16 cellular contexts compared by ENCODE assay signal in the genomic region with DNA sequence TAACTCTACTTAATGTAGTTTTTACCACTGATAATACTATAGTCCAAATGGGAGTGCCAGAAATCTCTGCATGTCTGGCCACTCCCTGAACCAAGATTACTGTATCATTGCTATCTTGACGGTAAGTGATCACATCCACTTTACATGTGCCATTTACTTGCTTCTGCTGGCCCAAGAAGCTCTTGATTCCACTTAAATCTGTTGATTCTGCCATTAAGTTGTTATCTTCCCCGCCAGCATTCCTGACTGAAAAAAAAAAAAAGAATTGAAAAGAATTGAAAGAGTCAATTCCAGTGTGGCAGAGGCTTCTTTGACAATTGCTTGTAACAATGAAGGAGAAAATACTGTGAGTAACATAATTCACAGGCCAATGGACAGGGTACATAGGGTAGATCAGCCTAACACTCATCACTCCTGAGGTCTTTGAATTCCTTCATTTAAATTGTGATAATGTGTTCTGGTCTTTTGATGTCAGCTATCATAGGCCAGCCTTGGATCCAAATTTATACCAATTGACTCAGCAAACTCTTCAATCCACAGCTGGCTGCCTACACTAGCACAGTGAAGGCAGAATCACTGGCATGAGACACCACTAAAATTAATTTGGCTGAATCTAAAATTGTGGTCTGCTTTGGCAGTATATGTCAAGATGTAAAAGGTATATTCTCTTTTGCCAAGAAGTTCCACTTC.
DNase-seq lines count a peak whose midpoint lies in the region; ATAC-seq, FAIRE-seq and TF ChIP-seq lines count a peak whose summit lies in the region.
"Had no signal": no experiment of that assay in that cellular context is flagged by ENCODE, and none has a peak within 500 bp of the region (broad histone marks: within the 10 kb centered on the region; RNA-seq: fewer than 3 reads in every experiment).

No MANE protein-coding gene starts in this region.

- H3K4me2 ChIP-seq in mesendoderm (ENCODE audit: low read length), result no peak overlapping the region
- no peak overlapping the region for H3K4me2 ChIP-seq in HepG2 (ENCODE audit: low read depth, low read length)
- H3K4me2 ChIP-seq: BLaER1 had no signal

- DNase-seq in NCI-H1417 (lab: John Stamatoyannopoulos, UW), result peak in 2 of 3 experiments; percentile 12 to 86
- no peak for DNase-seq in NCI-H1417 treated with DMSO at 0.1 percent for 48 hours (lab: John Stamatoyannopoulos, UW)
- DNase-seq in DMS79 (lab: John Stamatoyannopoulos, UW), result peak; percentile 77
- DNase-seq in NCI-H187 treated with DMSO at 0.1 percent for 48 hours (lab: John Stamatoyannopoulos, UW), result peak; percentile 91
- peak; percentile 20 for DNase-seq in mesendoderm
- no peak for DNase-seq in HepG2 (ENCODE audit: low spot score)
- DNase-seq in NOMO-1 treated with dmso at 0.1 percent for 144 hours (lab: John Stamatoyannopoulos, UW; ENCODE audit: unreplicated experiment), result no peak
- DNase-seq: 8988T; AML-193; Caco-2; CD8-positive, alpha-beta memory T cell; GM23248 had no signal

- no peaks in the 10 kb centered on the region for H3K4me1 ChIP-seq in mesendoderm (ENCODE audit: control insufficient read depth, low read depth, low read length)
- no peaks in the 10 kb centered on the region for H3K4me1 ChIP-seq in HepG2 (ENCODE audit: insufficient read depth, low read length)
- H3K4me1 ChIP-seq: BLaER1, Caco-2 had no signal

- in situ Hi-C loops in HepG2 (cut with HindIII; ENCODE audit: extremely low pct_ligation_motif_present, low pct_unique_long_range_greater_than_20kb), result no loop called here

- no peak overlapping the region for H4K8ac ChIP-seq in mesendoderm (ENCODE audit: low read depth, low read length)

- H4K5ac ChIP-seq in mesendoderm (ENCODE audit: low read length), result no peak overlapping the region

- no peaks in the 10 kb centered on the region for H4K20me1 ChIP-seq in HepG2 (ENCODE audit: insufficient read depth, low read length)
- H4K20me1 ChIP-seq: BLaER1 had no signal

- H3K18ac ChIP-seq in mesendoderm (ENCODE audit: low read length), result no peak overlapping the region

- H3K4ac ChIP-seq in mesendoderm (ENCODE audit: low read depth, low read length), result no peak overlapping the region

- TF ChIP-seq CTCF in HepG2 (CRISPR knock-in tag; IDR thresholded peaks at IDR 0.05), result no peak

- H3K79me1 ChIP-seq in mesendoderm (ENCODE audit: low read length), result no peaks in the 10 kb centered on the region

- TF ChIP-seq RAD21 in HepG2 (CRISPR knock-in tag; IDR thresholded peaks at IDR 0.05), result no peak

- no peak overlapping the region for H2AK5ac ChIP-seq in mesendoderm (ENCODE audit: low read length)

- H2BK5ac ChIP-seq in mesendoderm (ENCODE audit: low read length), result no peak overlapping the region

- no peak overlapping the region for H3K23ac ChIP-seq in mesendoderm (ENCODE audit: low read length)

- POLR2A ChIA-PET in HepG2 (lab: Yijun Ruan, JAX), result no interaction called here

- no peak for FAIRE-seq in HepG2 (lab: Jason Lieb, UNC)
- FAIRE-seq: H54 had no signal

- no TSS peak for BruUV-seq in HepG2 (replicated peaks; lab: Mats Ljungman, UMichigan)

- H3K36me3 ChIP-seq in mesendoderm (ENCODE audit: control insufficient read depth, insufficient read depth, low read length), result no peaks in the 10 kb centered on the region
- H3K36me3 ChIP-seq in HepG2 (replicated peaks in 1 of 2; ENCODE audit: control insufficient read depth in 1 of 2, insufficient read depth in 2 of 2, low read length in 2 of 2), result no peaks in the 10 kb centered on the region
- H3K36me3 ChIP-seq: BLaER1 had no signal

- H3K27me3 ChIP-seq in mesendoderm (ENCODE audit: insufficient read depth, low read length, poor library complexity) (no peaks in the 10 kb centered on the region), HepG2 (ENCODE audit: control insufficient read depth in 1 of 2, insufficient read depth in 2 of 2, low read length in 2 of 2) (no peaks in the 10 kb centered on the region)
- H3K27me3 ChIP-seq: BLaER1 had no signal

- H3K9me3 ChIP-seq in HepG2 (ENCODE audit: low read length), result peaks cover 83% of the 10 kb centered on the region
- H3K9me3 ChIP-seq: BLaER1, Caco-2 had no signal

- no peak overlapping the region for H2BK120ac ChIP-seq in mesendoderm (ENCODE audit: low read depth, low read length)

- H3K9ac ChIP-seq in mesendoderm (ENCODE audit: low read length) (no peak overlapping the region), HepG2 (ENCODE audit: insufficient read depth, low read depth, low read length) (no peak overlapping the region)
- H3K9ac ChIP-seq: BLaER1, GM23248 had no signal

- CTCF ChIA-PET in HepG2 (lab: Yijun Ruan, JAX; ENCODE audit: low intra/inter-chr PET ratio, low total read pairs), result no interaction called here

- H2AFZ ChIP-seq in HepG2 (ENCODE audit: low read length), result no peak overlapping the region
- H2AFZ ChIP-seq: GM23248 had no signal

- no peaks in the 10 kb centered on the region for H3K79me2 ChIP-seq in mesendoderm (ENCODE audit: control insufficient read depth, insufficient read depth, low read length)
- H3K79me2 ChIP-seq in HepG2 (ENCODE audit: insufficient read depth, low read length), result no peaks in the 10 kb centered on the region

- H2BK15ac ChIP-seq in mesendoderm (replicated peaks; ENCODE audit: low read depth), result no peak overlapping the region

- no CpG with 5 or more reads among the region's 2 CpGs for WGBS in mesendoderm (ENCODE audit: extremely low coverage, insufficient coverage, low lambda C conversion rate)
- 2% methylated on average over 2 of the region's 2 CpGs for WGBS in HepG2 (ENCODE audit: low lambda C conversion rate)

- H3K27ac ChIP-seq in mesendoderm (ENCODE audit: low read depth, low read length) (no peak overlapping the region), HepG2 (ENCODE audit: extremely low read length, insufficient read depth, low read length) (no peak overlapping the region)
- H3K27ac ChIP-seq: BLaER1, GM23248 had no signal

- ATAC-seq in HepG2 (no peak), HG03135 (IDR thresholded peaks at IDR 0.05; ENCODE audit: unreplicated experiment) (no peak)
- ATAC-seq: HCT116 had no signal

- no peak overlapping the region for H3K4me3 ChIP-seq in mesendoderm (ENCODE audit: low read length)
- H3K4me3 ChIP-seq in HepG2 (replicated peaks in 1 of 3; ENCODE audit: insufficient read depth in 1 of 3, low read depth in 2 of 3, low read length in 3 of 3), result no peak overlapping the region
- H3K4me3 ChIP-seq: BLaER1, GM23248 had no signal

- no peak overlapping the region for H3K56ac ChIP-seq in mesendoderm (ENCODE audit: low read length)

- no peak for TF ChIP-seq POLR2A in HepG2 (IDR thresholded peaks at IDR 0.05; ENCODE audit: insufficient read depth in 1 of 2, low read depth in 2 of 2, low read length in 2 of 2)

- intact Hi-C loops in HepG2 (cut with micrococcal nuclease; ENCODE audit: unreplicated experiment), result no loop called here

- TF ChIP-seq EP300 in HepG2 (IDR thresholded peaks at IDR 0.05; ENCODE audit: low read depth in 2 of 2, low read length in 2 of 2) (no peak), HepG2 (CRISPR knock-in tag; IDR thresholded peaks at IDR 0.05; ENCODE audit: borderline replicate concordance) (no peak)

TF ChIP-seq in HepG2, 621 proteins besides CTCF, POLR2A, EP300 and RAD21:
- TF ChIP-seq ZNF766 (CRISPR knock-in tag; IDR thresholded peaks at IDR 0.05; ENCODE audit: borderline replicate concordance), result no peak
- TF ChIP-seq, protein P1, sequence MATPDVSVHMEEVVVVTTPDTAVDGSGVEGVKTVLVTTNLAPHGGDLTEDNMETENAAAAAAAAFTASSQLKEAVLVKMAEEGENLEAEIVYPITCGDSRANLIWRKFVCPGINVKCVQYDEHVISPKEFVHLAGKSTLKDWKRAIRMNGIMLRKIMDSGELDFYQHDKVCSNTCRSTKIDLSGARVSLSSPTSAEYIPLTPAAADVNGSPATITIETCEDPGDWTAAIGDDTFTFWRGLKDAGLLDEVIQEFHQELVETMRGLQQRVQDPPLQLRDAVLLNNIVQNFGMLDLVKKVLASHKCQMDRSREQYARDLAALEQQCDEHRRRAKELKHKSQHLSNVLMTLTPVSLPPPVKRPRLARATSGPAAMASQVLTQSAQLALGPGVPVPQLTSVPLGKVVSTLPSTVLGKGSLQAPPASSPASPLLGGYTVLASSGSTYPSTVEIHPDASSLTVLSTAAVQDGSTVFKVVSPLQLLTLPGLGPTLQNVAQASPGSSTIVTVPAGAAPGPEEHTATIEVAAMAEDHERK (CRISPR knock-in tag; IDR thresholded peaks at IDR 0.05; ENCODE audit: low read depth), result no peak
- no peak for TF ChIP-seq SRSF4 (IDR thresholded peaks at IDR 0.05; ENCODE audit: low read depth, low read length, poor library complexity, severe bottlenecking)
- no peak for TF ChIP-seq RAD51 (IDR thresholded peaks at IDR 0.05; ENCODE audit: borderline replicate concordance)

Comparison
In these comparisons a context has a peak if more than half of its experiments do, and no peak if none do; other contexts are left out.
1. DNase-seq: peak in NCI-H1417 (2 of 3), DMS79 (single experiment), NCI-H187 treated with DMSO at 0.1 percent for 48 hours (single experiment) and mesendoderm (single experiment); none in NCI-H1417 treated with DMSO at 0.1 percent for 48 hours (single experiment), HepG2 (single experiment) and NOMO-1 treated with dmso at 0.1 percent for 144 hours (single experiment).